Comparison of ENCODE assay signal across 15 cellular contexts in genomic region chr2:107285621-107286303, GRCh38.
A peak's percentile ranks its signal among the peaks of the same experiment; 100 is the strongest.
DNase-seq lines count a peak whose midpoint lies in the region; ATAC-seq and TF ChIP-seq lines count a peak whose summit lies in the region.
"Had no signal": no experiment of that assay in that cellular context is flagged by ENCODE, and none has a peak within 500 bp of the region (broad histone marks: within the 10 kb centered on the region; RNA-seq: fewer than 3 reads in every experiment).

No MANE protein-coding gene starts in this region.

- H3F3A ChIP-seq in Loucy (ENCODE audit: low read depth): no peaks in the 10 kb centered on the region

- no peaks in the 10 kb centered on the region for H4K20me1 ChIP-seq in Loucy (ENCODE audit: insufficient read depth, low read length, poor library complexity, severe bottlenecking)
- H4K20me1 ChIP-seq: BLaER1 treated with 17β-estradiol and CSF1 and Interleukin-3, amounts not matched to agents 10 nM and 100 nM had no signal

- TF ChIP-seq CTCF in Loucy (conservative IDR thresholded peaks at IDR 0.05; ENCODE audit: low read length): no peak

- no peak overlapping the region for H3K9ac ChIP-seq in Loucy (ENCODE audit: low read depth, low read length, poor library complexity, severe bottlenecking)
- H3K9ac ChIP-seq: BLaER1 treated with 17β-estradiol and CSF1 and Interleukin-3, amounts not matched to agents 10 nM and 100 nM had no signal

- peak overlapping the region; percentile 0; the same call in 1 of the 2 replicates for H2AFZ ChIP-seq in Loucy (ENCODE audit: low read length)

- no peaks in the 10 kb centered on the region for H3K36me3 ChIP-seq in Loucy (ENCODE audit: insufficient read depth, low read length)
- H3K36me3 ChIP-seq: BLaER1 treated with 17β-estradiol and CSF1 and Interleukin-3, amounts not matched to agents 10 nM and 100 nM; HAP-1 had no signal

- H3K9me3 ChIP-seq in Loucy (ENCODE audit: insufficient read depth, low read depth, low read length): no peaks in the 10 kb centered on the region
- H3K9me3 ChIP-seq: BLaER1 treated with 17β-estradiol and CSF1 and Interleukin-3, amounts not matched to agents 10 nM and 100 nM; HAP-1 had no signal

- H3K79me2 ChIP-seq in Loucy (ENCODE audit: insufficient read depth, low read length): no peaks in the 10 kb centered on the region

- H3K4me1 ChIP-seq in Loucy (ENCODE audit: insufficient read depth, low read length, poor library complexity, severe bottlenecking): peaks cover 6% of the 10 kb centered on the region
- H3K4me1 ChIP-seq: BLaER1 treated with 17β-estradiol and CSF1 and Interleukin-3, amounts not matched to agents 10 nM and 100 nM; HAP-1 had no signal

- no peak overlapping the region for H3K4me2 ChIP-seq in Loucy (ENCODE audit: low read depth, low read length, poor library complexity, severe bottlenecking)
- H3K4me2 ChIP-seq: BLaER1 treated with 17β-estradiol and CSF1 and Interleukin-3, amounts not matched to agents 10 nM and 100 nM had no signal

- H3K9me2 ChIP-seq in Loucy (replicated peaks; ENCODE audit: low read depth, low read length): no peaks in the 10 kb centered on the region

- DNase-seq in NCI-H446 treated with DMSO at 0.1 percent for 48 hours (lab: John Stamatoyannopoulos, UW): peak; percentile 2
- no peak for DNase-seq in NCI-H446 (lab: John Stamatoyannopoulos, UW)
- DNase-seq in NCI-H524 (lab: John Stamatoyannopoulos, UW): no peak
- DNase-seq: 8988T; ACHN; Calu3; CD4-positive, CD25-positive, alpha-beta regulatory T cell; DMS153; GF-D8 had no signal

- H3K27me3 ChIP-seq in Loucy (ENCODE audit: insufficient read depth, low read length, poor library complexity, severe bottlenecking): no peaks in the 10 kb centered on the region
- H3K27me3 ChIP-seq: BLaER1 treated with 17β-estradiol and CSF1 and Interleukin-3, amounts not matched to agents 10 nM and 100 nM had no signal

- H3K4me3 ChIP-seq in Loucy (ENCODE audit: low read length, poor library complexity, severe bottlenecking): no peak overlapping the region
- H3K4me3 ChIP-seq: BLaER1 treated with 17β-estradiol and CSF1 and Interleukin-3, amounts not matched to agents 10 nM and 100 nM; HAP-1 had no signal

- peak; percentile 62 for ATAC-seq in esophagus mucosa
- ATAC-seq in GM21619 (IDR thresholded peaks at IDR 0.05; ENCODE audit: unreplicated experiment): no peak
- no peak for ATAC-seq in HG02973 (IDR thresholded peaks at IDR 0.05; ENCODE audit: unreplicated experiment)
